22 cellular contexts compared by ENCODE assay signal in the genomic region with DNA sequence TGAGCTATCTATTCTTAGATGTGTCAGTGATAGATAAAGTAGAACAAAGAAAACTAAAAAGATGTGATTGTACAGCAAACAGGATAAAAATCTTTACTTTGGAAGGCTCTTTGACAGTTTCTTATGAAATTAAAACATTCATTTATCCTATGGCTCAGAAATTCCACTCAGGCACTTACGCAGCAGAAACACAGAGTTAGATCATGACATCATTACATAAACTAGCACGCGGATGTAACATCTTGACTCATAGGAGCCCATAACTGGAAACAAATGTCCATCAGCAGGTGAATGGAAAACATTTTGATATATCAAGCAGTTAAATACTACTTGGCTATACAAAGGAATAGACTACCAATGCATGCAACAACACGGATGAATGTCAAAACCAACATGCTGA.
"Had no signal": no experiment of that assay in that cellular context is flagged by ENCODE, and none has a peak within 500 bp of the region (broad histone marks: within the 10 kb centered on the region; RNA-seq: fewer than 3 reads in every experiment).

No MANE protein-coding gene starts in this region.

- H3K4me1 ChIP-seq: transverse colon, vagina had no signal

- H3K4me3 ChIP-seq: skin epidermis, transverse colon, vagina had no signal

- H3K4me3 Mint-ChIP-seq: activated CD4-positive, alpha-beta memory T cell treated with anti-CD3 and anti-CD28 coated beads, Interleukin-2, amount 10 ng/mL, durations not matched to agents 7 days and 5 days; activated naive CD4-positive, alpha-beta T cell treated with anti-CD3 and anti-CD28 coated beads, Interleukin-2, amount 50 U/mL, for 24 hours; activated T-cell treated with anti-CD3 and anti-CD28 coated beads, Interleukin-2, amount 50 U/mL, for 24 hours; brain; central memory CD8-positive, alpha-beta T cell; effector memory CD8-positive, alpha-beta T cell; natural killer cell; stimulated activated naive B cell treated with anti-CD40 and anti-IgM and Interleukin-4, amounts not matched to agents 10 μg/mL and 1 μg/mL and 100 μg/mL, for 72 hours; WTC11 had no signal

- H3K9me3 ChIP-seq: neutrophil, transverse colon, vagina had no signal

- H3K4me1 Mint-ChIP-seq: activated CD4-positive, alpha-beta memory T cell treated with anti-CD3 and anti-CD28 coated beads, Interleukin-2, amount 10 ng/mL, durations not matched to agents 7 days and 5 days; brain; stimulated activated naive B cell treated with anti-CD40 and anti-IgM and Interleukin-4, amounts not matched to agents 10 μg/mL and 1 μg/mL and 100 μg/mL, for 72 hours; WTC11 had no signal

- H3K27me3 Mint-ChIP-seq: activated CD4-positive, alpha-beta memory T cell treated with anti-CD3 and anti-CD28 coated beads, Interleukin-2, amount 10 ng/mL, durations not matched to agents 7 days and 5 days; activated naive CD4-positive, alpha-beta T cell treated with anti-CD3 and anti-CD28 coated beads, Interleukin-2, amount 50 U/mL, for 24 hours; activated T-cell treated with anti-CD3 and anti-CD28 coated beads, Interleukin-2, amount 50 U/mL, for 24 hours; brain; central memory CD8-positive, alpha-beta T cell; effector memory CD8-positive, alpha-beta T cell; stimulated activated naive B cell treated with anti-CD40 and anti-IgM and Interleukin-4, amounts not matched to agents 10 μg/mL and 1 μg/mL and 100 μg/mL, for 72 hours had no signal

- H3K27ac ChIP-seq: epithelial cell of prostate, neutrophil, skin epidermis, transverse colon, vagina had no signal

- H3K9me3 Mint-ChIP-seq: activated CD4-positive, alpha-beta memory T cell treated with anti-CD3 and anti-CD28 coated beads, Interleukin-2, amount 10 ng/mL, durations not matched to agents 7 days and 5 days; activated naive CD4-positive, alpha-beta T cell treated with anti-CD3 and anti-CD28 coated beads, Interleukin-2, amount 50 U/mL, for 24 hours; activated T-cell treated with anti-CD3 and anti-CD28 coated beads, Interleukin-2, amount 50 U/mL, for 24 hours; brain; central memory CD8-positive, alpha-beta T cell; effector memory CD8-positive, alpha-beta T cell; natural killer cell; stimulated activated naive B cell treated with anti-CD40 and anti-IgM and Interleukin-4, amounts not matched to agents 10 μg/mL and 1 μg/mL and 100 μg/mL, for 72 hours; WTC11 had no signal

- ATAC-seq: effector memory CD8-positive, alpha-beta T cell; natural killer cell; stimulated activated naive B cell treated with anti-CD40 and anti-IgM and Interleukin-4, amounts not matched to agents 10 μg/mL and 1 μg/mL and 100 μg/mL, for 72 hours; WTC11 had no signal

- H3K27ac Mint-ChIP-seq: activated CD4-positive, alpha-beta memory T cell treated with anti-CD3 and anti-CD28 coated beads, Interleukin-2, amount 10 ng/mL, durations not matched to agents 7 days and 5 days; activated naive CD4-positive, alpha-beta T cell treated with anti-CD3 and anti-CD28 coated beads, Interleukin-2, amount 50 U/mL, for 24 hours; brain; natural killer cell; stimulated activated naive B cell treated with anti-CD40 and anti-IgM and Interleukin-4, amounts not matched to agents 10 μg/mL and 1 μg/mL and 100 μg/mL, for 72 hours; WTC11 had no signal

- DNase-seq: activated CD4-positive, alpha-beta memory T cell treated with anti-CD3 and anti-CD28 coated beads, Interleukin-2, amount 10 ng/mL, durations not matched to agents 7 days and 5 days; activated CD4-positive, alpha-beta T cell treated with anti-CD3 and anti-CD28 coated beads for 4 hours; activated effector memory CD4-positive, alpha-beta T cell treated with anti-CD3 and anti-CD28 coated beads, Interleukin-2, amount 50 U/mL, for 16 hours; activated T-cell treated with anti-CD3 and anti-CD28 coated beads, Interleukin-2, amount 50 U/mL, for 24 hours; amniotic stem cell; effector memory CD8-positive, alpha-beta T cell; hypothalamus; mesenchymal stem cell; natural killer cell; stimulated activated CD4-positive, alpha-beta T cell treated with anti-CD3 and anti-CD28 coated beads, Interleukin-15, amount 100 ng/mL, for 24 hours; stimulated activated CD4-positive, alpha-beta T cell treated with anti-CD3 and anti-CD28 coated beads, Interleukin-4, amount 100 ng/mL, for 1 hour; stimulated activated naive B cell treated with anti-CD40 and anti-IgM and Interleukin-4, amounts not matched to agents 10 μg/mL and 1 μg/mL and 100 μg/mL, for 72 hours; T-helper 2 cell; transverse colon had no signal

- H3K27me3 ChIP-seq: neutrophil, transverse colon, vagina had no signal
